ENCODE assay signal across 10 cellular contexts in the genomic region with DNA sequence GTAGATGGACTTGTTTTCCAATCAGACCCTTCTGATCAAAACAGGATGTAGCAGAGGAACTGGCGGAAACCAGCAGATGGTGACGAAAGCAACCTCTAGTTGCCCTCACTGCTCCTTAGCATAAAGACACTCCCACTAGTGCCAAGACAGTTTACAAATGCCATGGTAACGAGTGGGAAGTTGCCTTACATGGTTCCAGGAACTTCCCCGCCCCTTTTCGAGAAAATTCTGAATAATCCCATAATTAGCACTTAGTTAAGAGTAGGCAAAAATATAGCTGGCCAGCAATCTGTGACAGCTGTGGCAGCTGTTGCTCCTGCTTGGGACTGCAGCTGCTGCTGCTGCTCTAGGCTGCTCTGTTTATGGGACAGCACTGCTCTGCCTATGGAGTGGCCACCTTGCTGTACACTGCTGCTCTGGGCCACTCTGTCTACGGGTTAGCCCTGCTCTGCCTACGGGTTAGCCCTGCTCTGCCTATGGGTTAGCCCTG. TPM values are rescaled to one million over a fixed set of nuclear protein-coding genes. Genes with fewer than 3 reads are reported as not detected.
DNase-seq lines count a peak whose midpoint lies in the region; ATAC-seq, FAIRE-seq and TF ChIP-seq lines count a peak whose summit lies in the region.
"Had no signal": no experiment of that assay in that cellular context is flagged by ENCODE, and none has a peak within 500 bp of the region (broad histone marks: within the 10 kb centered on the region; RNA-seq: fewer than 3 reads in every experiment).

No MANE protein-coding gene starts in this region.

- H3K27ac ChIP-seq in H1 (ENCODE audit: low read depth, low read length) (no peak overlapping the region), aorta (ENCODE audit: low read depth in 1 of 2, low read length in 2 of 2) (no peak overlapping the region), suprapubic skin (no peak overlapping the region)
- H3K27ac ChIP-seq: VCaP had no signal

- H2BK12ac ChIP-seq in H1 (ENCODE audit: low read depth, low read length) = peak overlapping the region; percentile 31; the same call in 1 of the 2 replicates

- CTCF ChIA-PET in H1 (lab: Charles Lee; ENCODE audit: partially characterized antibody) = interaction anchor here (1.0 to 1.1 kb wide), 2 partner anchors 98 to 173 kb away, joined by 3 to 4 read pairs; no protein-coding TSS in a partner anchor

- no peaks in the 10 kb centered on the region for H4K20me1 ChIP-seq in H1 (replicated peaks in 1 of 2; ENCODE audit: control insufficient read depth in 1 of 2, insufficient read depth in 2 of 2, low read length in 2 of 2)

- no peak overlapping the region for H4K91ac ChIP-seq in H1 (replicated peaks; ENCODE audit: insufficient read length, low read length)

- H3K4me3 ChIP-seq in H1 (ENCODE audit: extremely low read depth in 1 of 4, insufficient read depth in 2 of 4, low read depth in 3 of 4, low read length in 4 of 4) (no peak overlapping the region), aorta (ENCODE audit: low read length in 2 of 2) (no peak overlapping the region), suprapubic skin (no peak overlapping the region)

- POLR2A ChIA-PET in H1 (lab: Charles Lee; ENCODE audit: partially characterized antibody) = no interaction called here

- H2BK15ac ChIP-seq in H1 (ENCODE audit: low read length) = 0 out of 2 replicates have a peak overlapping the region, but pooled peaks have one; percentile 31

- 91% methylated on average over 7 of the region's 7 CpGs; no CpG with 5 or more reads in 1 of the 2 experiments for whole genome bisulfite sequencing in H1 (ENCODE audit: extremely low coverage in 1 of 2, insufficient coverage in 1 of 2, insufficient read length in 1 of 2, insufficient replicate concordance in 2 of 2, low coverage in 1 of 2, low lambda C conversion rate in 2 of 2, missing lambda C conversion rate in 1 of 2), 2 experiments
- 91 to 93% methylated on average over 7 of the region's 7 CpGs for WGBS in aorta, 2 donors
- WGBS in suprapubic skin = 66% methylated on average over 7 of the region's 7 CpGs

- H2AK5ac ChIP-seq in H1 (ENCODE audit: low read depth, low read length) = no peak overlapping the region

- H3K36me3 ChIP-seq in H1 (ENCODE audit: control insufficient read depth in 2 of 4, insufficient read depth in 4 of 4, low read length in 3 of 4) (no peaks in the 10 kb centered on the region), aorta (ENCODE audit: control insufficient read depth in 1 of 2, insufficient read depth in 2 of 2, low read length in 1 of 2) (no peaks in the 10 kb centered on the region), suprapubic skin (no peaks in the 10 kb centered on the region)

- H3K4me2 ChIP-seq in H1 (ENCODE audit: insufficient read depth in 1 of 2, low read depth in 2 of 2, low read length in 2 of 2) = no peak overlapping the region

- no peak for FAIRE-seq in H1 (lab: Jason Lieb, UNC)
- FAIRE-seq: G401.6 had no signal

- peaks cover 0 to 4% (median 0%) of the 10 kb centered on the region in 4 experiments; a peak in 2 of 7 replicates for H3K4me1 ChIP-seq in H1 (replicated peaks in 1 of 4; ENCODE audit: control insufficient read depth in 3 of 4, insufficient read depth in 4 of 4, low read length in 3 of 4)
- no peaks in the 10 kb centered on the region for H3K4me1 ChIP-seq in aorta (ENCODE audit: control insufficient read depth in 1 of 2, insufficient read depth in 2 of 2, low read length in 2 of 2)
- peaks cover 41% of the 10 kb centered on the region for H3K4me1 ChIP-seq in suprapubic skin

- no peak for TF ChIP-seq RAD21 in H1 (IDR thresholded peaks at IDR 0.05 in 1 of 2, conservative IDR thresholded peaks at IDR 0.05 in 1 of 2; ENCODE audit: low read depth in 2 of 2, low read length in 2 of 2)

- intact Hi-C loops in aorta (cut with DNase I) = no loop called here

- no peak overlapping the region for H3K23ac ChIP-seq in H1 (ENCODE audit: insufficient read length)

- no peaks in the 10 kb centered on the region for H3K27me3 ChIP-seq in H1 (replicated peaks in 1 of 4; ENCODE audit: control insufficient read depth in 3 of 4, extremely low read depth in 1 of 4, insufficient read depth in 3 of 4, low read length in 3 of 4)
- no peaks in the 10 kb centered on the region for H3K27me3 ChIP-seq in aorta (ENCODE audit: control insufficient read depth in 1 of 2, insufficient read depth in 2 of 2, low read length in 1 of 2)
- no peaks in the 10 kb centered on the region for H3K27me3 ChIP-seq in suprapubic skin

- H3K56ac ChIP-seq in H1 (replicated peaks; ENCODE audit: insufficient read length, low read depth, low read length) = no peak overlapping the region

- H2AFZ ChIP-seq in H1 (ENCODE audit: low read length) = no peak overlapping the region

- no peaks in the 10 kb centered on the region for H3K79me1 ChIP-seq in H1 (ENCODE audit: low read depth, low read length)

- no peak overlapping the region for H4K8ac ChIP-seq in H1 (ENCODE audit: extremely low read depth, insufficient read depth, low read length)

- H2BK120ac ChIP-seq in H1 (replicated peaks; ENCODE audit: low read depth, low read length) = no peak overlapping the region

- H3K14ac ChIP-seq in H1 (ENCODE audit: insufficient read length) = no peak overlapping the region

- peak; percentile 47 for ATAC-seq in HG02943 (IDR thresholded peaks at IDR 0.05; ENCODE audit: low read depth, unreplicated experiment)
- ATAC-seq in aorta (ENCODE audit: low FRiP score) = peak; percentile 6
- ATAC-seq in HG03469 (IDR thresholded peaks at IDR 0.05; ENCODE audit: unreplicated experiment) = no peak

- H3K23me2 ChIP-seq in H1 (ENCODE audit: low read depth, low read length) = no peaks in the 10 kb centered on the region

- peak overlapping the region; percentile 69; the same call in 1 of the 2 replicates for H2BK5ac ChIP-seq in H1 (ENCODE audit: low read depth, low read length)

- no peak overlapping the region for H3K18ac ChIP-seq in H1 (ENCODE audit: extremely low read depth, low read length)

- H2BK20ac ChIP-seq in H1 (ENCODE audit: low read length) = peak overlapping the region; percentile 63; the same call in 1 of the 2 replicates

- H3K9me3 ChIP-seq in H1 (ENCODE audit: insufficient read depth in 2 of 2, low read depth in 1 of 2, low read length in 1 of 2) (no peaks in the 10 kb centered on the region), aorta (ENCODE audit: control insufficient read depth, low read length) (no peaks in the 10 kb centered on the region), suprapubic skin (no peaks in the 10 kb centered on the region)

- no peak overlapping the region for H3K4ac ChIP-seq in H1 (replicated peaks; ENCODE audit: insufficient read length, low read depth, low read length)

- DNase-seq in Ammon's horn (ENCODE audit: low spot score) (peak; percentile 27), T-helper 2 cell (peak in 3 of 5 experiments; percentile 31 to 93 (median 63)), H1 (ENCODE audit: low read depth in 1 of 2, low spot score in 2 of 2) (no peak), aorta (peak in 1 of 2 donors; percentile 73), COLO829 (ENCODE audit: low spot score) (no peak), suprapubic skin (ENCODE audit: low spot score in 2 of 2) (no peak)

- TF ChIP-seq POLR2A in H1 (IDR thresholded peaks at IDR 0.05; ENCODE audit: control extremely low read depth in 1 of 2, low read depth in 2 of 2, low read length in 2 of 2) (no peak), suprapubic skin (IDR thresholded peaks at IDR 0.05) (no peak)

- H4K5ac ChIP-seq in H1 (ENCODE audit: insufficient read length, low read depth, low read length) = no peak overlapping the region

- TF ChIP-seq EP300 in H1 (IDR thresholded peaks at IDR 0.05; ENCODE audit: borderline replicate concordance in 1 of 2, low read depth in 2 of 2, low read length in 2 of 2) (no peak), suprapubic skin (IDR thresholded peaks at IDR 0.05) (no peak)

- H3K79me2 ChIP-seq in H1 (ENCODE audit: control insufficient read depth in 1 of 2, insufficient read depth in 2 of 2, low read length in 2 of 2) = no peaks in the 10 kb centered on the region

- no peak overlapping the region for H3K9ac ChIP-seq in H1 (replicated peaks in 1 of 4; ENCODE audit: extremely low read depth in 1 of 4, low read depth in 3 of 4, low read length in 3 of 4)

- TF ChIP-seq CTCF in H1 (IDR thresholded peaks at IDR 0.05; ENCODE audit: control extremely low read depth in 1 of 3, insufficient read depth in 1 of 3, low read depth in 1 of 3, low read length in 3 of 3) (no peak), suprapubic skin (IDR thresholded peaks at IDR 0.05) (no peak)

TF ChIP-seq in H1, 55 proteins besides CTCF, POLR2A, EP300 and RAD21:
- TF ChIP-seq, protein P1, sequence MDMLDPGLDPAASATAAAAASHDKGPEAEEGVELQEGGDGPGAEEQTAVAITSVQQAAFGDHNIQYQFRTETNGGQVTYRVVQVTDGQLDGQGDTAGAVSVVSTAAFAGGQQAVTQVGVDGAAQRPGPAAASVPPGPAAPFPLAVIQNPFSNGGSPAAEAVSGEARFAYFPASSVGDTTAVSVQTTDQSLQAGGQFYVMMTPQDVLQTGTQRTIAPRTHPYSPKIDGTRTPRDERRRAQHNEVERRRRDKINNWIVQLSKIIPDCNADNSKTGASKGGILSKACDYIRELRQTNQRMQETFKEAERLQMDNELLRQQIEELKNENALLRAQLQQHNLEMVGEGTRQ (IDR thresholded peaks at IDR 0.05; ENCODE audit: low read length) = no peak
- TF ChIP-seq POU5F1 (IDR thresholded peaks at IDR 0.05; ENCODE audit: low read depth, low read length) (no peak), CBX8 (IDR thresholded peaks at IDR 0.05; ENCODE audit: borderline replicate concordance, low read depth, low read length) (no peak), CTBP2 (IDR thresholded peaks at IDR 0.05; ENCODE audit: borderline replicate concordance, insufficient read depth, insufficient read length, low read length) (no peak), YY1 (IDR thresholded peaks at IDR 0.05; ENCODE audit: low read depth, low read length) (no peak)
- TF ChIP-seq, protein P2, sequence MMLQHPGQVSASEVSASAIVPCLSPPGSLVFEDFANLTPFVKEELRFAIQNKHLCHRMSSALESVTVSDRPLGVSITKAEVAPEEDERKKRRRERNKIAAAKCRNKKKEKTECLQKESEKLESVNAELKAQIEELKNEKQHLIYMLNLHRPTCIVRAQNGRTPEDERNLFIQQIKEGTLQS (IDR thresholded peaks at IDR 0.05; ENCODE audit: insufficient read depth, low read depth, low read length) = no peak

RNA-seq across cellular contexts. Expression of a gene that starts 33.4 kb away (rescaled TPM):
- total RNA-seq in H1 (2021; fragmentation: NEBNext Ultra II Directional; extraction: Animal tissue kit (Norgen Biotek cat#: 25700)) = 65.5 and 66.6 TPM in 2 replicates
- polyA plus RNA-seq in H1 (2011; rRNA removed) = 38.1 and 90.3 TPM in 2 replicates
- polyA plus RNA-seq in H1 (2011; cell fraction: cytosol; rRNA removed) = 40.1 TPM
- polyA plus RNA-seq in H1 (2011; cell fraction: nucleus; rRNA removed) = 217 TPM
- 27.0 to 38.1 TPM (median 34.7 TPM) in 4 replicates for polyA plus RNA-seq in H1 (2012, experiment 1 of 2)
- 2.3 TPM for polyA plus RNA-seq in H1 (2012, experiment 2 of 2)
- polyA plus RNA-seq in H1 (2013, experiment 1 of 2) = 45.2 TPM
- polyA plus RNA-seq in H1 (2013, experiment 2 of 2) = 33.1 TPM
- polyA minus RNA-seq in H1 (2011; rRNA and poly(A)+ RNA removed) = 340 and 508 TPM in 2 replicates
- 105 TPM for polyA minus RNA-seq in H1 (2011; cell fraction: cytosol; rRNA and poly(A)+ RNA removed)
- polyA minus RNA-seq in H1 (2011; cell fraction: nucleus; rRNA and poly(A)+ RNA removed) = 189 TPM
- 10 to 100 TPM; 34.0 to 37.2 TPM for total RNA-seq in aorta
- 1 to 10 TPM in 1 of 2 donors, under 1 TPM in 1; 0.79 to 2.5 TPM for polyA plus RNA-seq in aorta
- 10 to 100 TPM; 12.1 to 42.8 (median 21.0) TPM for total RNA-seq in suprapubic skin

Comparison
In these comparisons a context has a peak if more than half of its experiments do, and no peak if none do; other contexts are left out.
1. DNase-seq: peak in Ammon's horn (single experiment) and T-helper 2 cell (3 of 5); none in H1 (0 of 2), COLO829 (single experiment) and suprapubic skin (0 of 2).